8 cellular contexts compared by ENCODE assay signal in genomic region chr11:88337342-88338222, GRCh38.
DNase-seq lines count a peak whose midpoint lies in the region; ATAC-seq and TF ChIP-seq lines count a peak whose summit lies in the region.

TSS of gene CTSC (minus strand) at chr11:88337736. CDS start at chr11:88337672, 64 bp downstream.

- ATAC-seq in GM18502 (IDR thresholded peaks at IDR 0.05; ENCODE audit: poor library complexity, unreplicated experiment) (peak; percentile 91), HG02852 (IDR thresholded peaks at IDR 0.05; ENCODE audit: unreplicated experiment) (peak; percentile 89)

- no peak for TF ChIP-seq CTCF in retinal pigment epithelial cell (conservative IDR thresholded peaks at IDR 0.05; ENCODE audit: low read depth, low read length)

- peak within 1 kb of the TSS; percentile 93 for H3K4me3 ChIP-seq in retinal pigment epithelial cell (ENCODE audit: low read length)

- DNase-seq in NCI-H1694 (lab: John Stamatoyannopoulos, UW) (peak; percentile 43), T-helper 2 cell (peak; percentile 76 to 97 (median 86)), anterior cingulate cortex (lab: John Stamatoyannopoulos, UW) (peak in 57 of 58 donors; percentile 6 to 85 (median 58)), hepatic stellate cell (ENCODE audit: low spot score) (peak; percentile 86), retinal pigment epithelial cell (ENCODE audit: low read depth) (peak; percentile 59), cortex of kidney (lab: John Stamatoyannopoulos, UW) (no peak)
